Comparison of ENCODE assay signal across 10 cellular contexts in the genomic region with DNA sequence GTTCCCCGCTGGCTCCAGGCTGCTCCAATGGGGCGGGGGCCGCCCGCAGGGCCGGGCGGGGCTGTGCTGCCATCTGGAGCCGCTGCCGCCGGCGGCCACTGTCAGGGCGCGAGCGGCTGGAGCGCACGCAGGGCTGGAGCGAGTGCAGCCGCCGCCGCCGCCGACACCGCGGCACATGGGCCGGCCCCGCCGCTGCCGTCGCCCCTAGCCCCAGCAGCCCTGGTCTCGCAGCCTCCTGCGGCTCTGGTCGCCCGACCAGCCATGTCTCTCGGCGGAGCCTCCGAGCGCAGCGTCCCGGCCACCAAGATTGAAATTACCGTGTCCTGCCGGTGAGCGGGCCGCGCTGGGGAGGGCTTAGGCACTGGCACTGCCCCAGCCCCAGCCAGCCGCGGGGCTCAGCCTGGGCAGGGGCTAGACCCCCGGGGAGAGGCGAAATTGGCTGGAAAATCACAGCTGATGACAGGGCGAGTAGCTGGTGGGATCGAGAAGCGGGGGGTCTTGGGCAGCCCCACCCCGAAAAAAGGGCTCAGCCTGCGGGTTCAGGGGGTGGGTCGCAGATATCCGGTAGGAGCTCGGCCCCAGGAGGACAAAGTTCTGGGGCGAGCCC. TPM values are rescaled to one million over a fixed set of nuclear protein-coding genes. Genes with fewer than 3 reads are reported as not detected.
DNase-seq lines count a peak whose midpoint lies in the region; ATAC-seq and TF ChIP-seq lines count a peak whose summit lies in the region.
"Had no signal": no experiment of that assay in that cellular context is flagged by ENCODE, and none has a peak within 500 bp of the region (broad histone marks: within the 10 kb centered on the region; RNA-seq: fewer than 3 reads in every experiment).

Gene CPNE9 (plus strand): TSS at position 98 of the 607 bp plus-strand sequence. CDS start 164 bp downstream, at position 262.

- TF ChIP-seq POLR2A in ovary (IDR thresholded peaks at IDR 0.05): no peak

- H3K4me3 ChIP-seq in CD8-positive, alpha-beta memory T cell (ENCODE audit: low read length): no peak within 1 kb of the TSS
- peak within 1 kb of the TSS; percentile 43 to 52; a peak in 3 of 4 replicates for H3K4me3 ChIP-seq in SK-N-SH (ENCODE audit: low read depth in 2 of 2, low read length in 1 of 2)
- peak within 1 kb of the TSS; percentile 16 for H3K4me3 ChIP-seq in fibroblast of mammary gland (ENCODE audit: control insufficient read depth, low read depth, low read length)
- H3K4me3 ChIP-seq in neuronal stem cell (ENCODE audit: low read length in 2 of 2): peak within 1 kb of the TSS; percentile 37 to 73
- no peak within 1 kb of the TSS for H3K4me3 ChIP-seq in ovary

- peak within 1 kb of the TSS; percentile 66 for H3K23ac ChIP-seq in neuronal stem cell (ENCODE audit: low read depth, low read length, poor library complexity)

- H3K14ac ChIP-seq in neuronal stem cell (ENCODE audit: low read length): no peak within 1 kb of the TSS

- no peak within 1 kb of the TSS for H2BK12ac ChIP-seq in neuronal stem cell (ENCODE audit: low read length)

- no peaks in the 10 kb centered on the region for H3K9me3 Mint-ChIP-seq in CD8-positive, alpha-beta memory T cell

- H3K27me3 ChIP-seq in CD8-positive, alpha-beta memory T cell (ENCODE audit: insufficient read depth, low read length, poor library complexity, severe bottlenecking): peaks cover 9% of the 10 kb centered on the region
- H3K27me3 ChIP-seq in SK-N-SH (ENCODE audit: insufficient read depth) (no peaks in the 10 kb centered on the region), neuronal stem cell (ENCODE audit: control insufficient read depth in 3 of 3, insufficient read depth in 3 of 3, low read depth in 1 of 3, low read length in 3 of 3) (peaks cover 0 to 20% (median 17%) of the 10 kb centered on the region in 3 experiments), ovary (no peaks in the 10 kb centered on the region)

- intact Hi-C loops in ovary (cut with DNase I): no loop called here

- no peak within 1 kb of the TSS for H3K4ac ChIP-seq in neuronal stem cell (ENCODE audit: low read length)

- H3K79me1 ChIP-seq in neuronal stem cell (ENCODE audit: low read depth, low read length): no peaks in the 10 kb centered on the region

- H3K4me3 Mint-ChIP-seq in CD8-positive, alpha-beta memory T cell: peak within 1 kb of the TSS in 6 of 7 donors; percentile 31 to 80 (median 62)

- POLR2A ChIA-PET in CD8-positive, alpha-beta memory T cell (lab: Charles Lee): interaction anchor here (0.6 kb wide), 1 partner anchor 292 kb away, joined by 3 read pairs; no protein-coding TSS in a partner anchor
- POLR2A ChIA-PET in SK-N-SH (lab: Yijun Ruan, JAX): interaction anchor here (0.5 kb wide), 1 partner anchor 58 kb away, joined by 3 read pairs; no protein-coding TSS in a partner anchor

- peaks cover 9 to 38% (median 15%) of the 10 kb centered on the region in 3 donors for H3K36me3 Mint-ChIP-seq in CD8-positive, alpha-beta memory T cell

- TF ChIP-seq CTCF in SK-N-SH (IDR thresholded peaks at IDR 0.05) (no peak), fibroblast of mammary gland (conservative IDR thresholded peaks at IDR 0.05; ENCODE audit: control insufficient read depth, insufficient read depth, low read depth, low read length) (no peak), ovary (IDR thresholded peaks at IDR 0.05) (no peak)

- no peak within 1 kb of the TSS for H3K9ac ChIP-seq in SK-N-SH
- H3K9ac ChIP-seq in neuronal stem cell (ENCODE audit: low read depth, low read length, poor library complexity): peak within 1 kb of the TSS; percentile 33

- ATAC-seq in HG03571 (IDR thresholded peaks at IDR 0.05; ENCODE audit: unreplicated experiment): no peak

- no peaks in the 10 kb centered on the region for H3K9me3 ChIP-seq in CD8-positive, alpha-beta memory T cell (ENCODE audit: low read length)
- H3K9me3 ChIP-seq in SK-N-SH (no peaks in the 10 kb centered on the region), neuronal stem cell (replicated peaks in 1 of 2; ENCODE audit: control insufficient read depth in 2 of 2, insufficient read depth in 1 of 2, low read depth in 1 of 2, low read length in 2 of 2) (no peaks in the 10 kb centered on the region), ovary (no peaks in the 10 kb centered on the region)

- H3K4me1 Mint-ChIP-seq in CD8-positive, alpha-beta memory T cell: peaks cover 7 to 26% (median 10%) of the 10 kb centered on the region in 3 donors

- H4K91ac ChIP-seq in neuronal stem cell (ENCODE audit: low read depth, low read length, poor library complexity): no peak within 1 kb of the TSS

- no peaks in the 10 kb centered on the region for H3K79me2 ChIP-seq in SK-N-SH (ENCODE audit: insufficient read depth)

- 12% methylated on average over 10 of the region's 56 CpGs for WGBS in SK-N-SH (ENCODE audit: low lambda C conversion rate)
- no CpG with 5 or more reads among the region's 56 CpGs for WGBS in neuronal stem cell (ENCODE audit: extremely low coverage in 2 of 2, insufficient read length in 2 of 2, insufficient replicate concordance in 1 of 2), 2 donors
- WGBS in ovary, 3 donors: 2 to 4% (median 3%) methylated on average over 34 to 56 of the region's 56 CpGs

- no peak for TF ChIP-seq RAD21 in SK-N-SH (IDR thresholded peaks at IDR 0.05; ENCODE audit: low read length)

- CTCF ChIA-PET in CD8-positive, alpha-beta memory T cell (lab: Charles Lee): no interaction called here
- CTCF ChIA-PET in SK-N-SH (lab: Yijun Ruan, JAX): interaction anchor here (0.6 kb wide), 1 partner anchor 12 kb away, joined by 3 read pairs; no protein-coding TSS in a partner anchor

- no peaks in the 10 kb centered on the region for H4K20me1 ChIP-seq in SK-N-SH (ENCODE audit: insufficient read depth)

- H3K27ac Mint-ChIP-seq in CD8-positive, alpha-beta memory T cell: peak within 1 kb of the TSS in 2 of 8 donors; percentile 6 to 15

- no peak within 1 kb of the TSS for H4K8ac ChIP-seq in neuronal stem cell (ENCODE audit: low read depth, low read length)

- H3K4me2 ChIP-seq in SK-N-SH: peak within 1 kb of the TSS; percentile 78
- peak within 1 kb of the TSS; percentile 91 for H3K4me2 ChIP-seq in neuronal stem cell (ENCODE audit: insufficient read depth, low read length, poor library complexity, severe bottlenecking)

- peaks cover 5% of the 10 kb centered on the region for H3K4me1 ChIP-seq in CD8-positive, alpha-beta memory T cell (ENCODE audit: insufficient read depth, low read length)
- H3K4me1 ChIP-seq in SK-N-SH (ENCODE audit: control insufficient read depth in 1 of 2, insufficient read depth in 2 of 2, low read depth in 1 of 2, low read length in 1 of 2) (peaks cover 0 to 13% of the 10 kb centered on the region in 2 experiments; a peak in 1 of 4 replicates), neuronal stem cell (ENCODE audit: control insufficient read depth in 2 of 2, insufficient read depth in 1 of 2, low read depth in 1 of 2, low read length in 2 of 2) (peaks cover 5 to 6% of the 10 kb centered on the region in 2 donors), ovary (ENCODE audit: insufficient read depth) (peaks cover 6% of the 10 kb centered on the region)

- no peak within 1 kb of the TSS for H3K18ac ChIP-seq in neuronal stem cell (ENCODE audit: low read length)

- DNase-seq in CD8-positive, alpha-beta memory T cell: no peak
- DNase-seq in SK-N-SH (peak; percentile 87), fibroblast of mammary gland (ENCODE audit: low read depth) (no peak), neuronal stem cell (ENCODE audit: low spot score) (no peak), ovary (no peak), NAMALWA (ENCODE audit: low spot score) (no peak), KG1 (lab: John Stamatoyannopoulos, UW) (no peak)
- DNase-seq: NCI-H774; stimulated activated naive CD4-positive, alpha-beta T cell treated with Interleukin-2 at 50 U/mL for 16 hours had no signal

- H2BK5ac ChIP-seq in neuronal stem cell (ENCODE audit: low read length): no peak within 1 kb of the TSS

- no peak within 1 kb of the TSS for H2BK15ac ChIP-seq in neuronal stem cell (ENCODE audit: low read length)

- no peaks in the 10 kb centered on the region for H3F3A ChIP-seq in SK-N-SH (replicated peaks; ENCODE audit: insufficient read depth)

- TF ChIP-seq EP300 in SK-N-SH (IDR thresholded peaks at IDR 0.05; ENCODE audit: borderline replicate concordance in 1 of 2, low read depth in 1 of 2, low read length in 1 of 2): no peak
- no peak for TF ChIP-seq EP300 in ovary (IDR thresholded peaks at IDR 0.05)

- no peak within 1 kb of the TSS for H3K27ac ChIP-seq in CD8-positive, alpha-beta memory T cell (ENCODE audit: low read depth, low read length)
- H3K27ac ChIP-seq in SK-N-SH (ENCODE audit: low read depth in 2 of 2, low read length in 1 of 2): no peak within 1 kb of the TSS
- no peak within 1 kb of the TSS for H3K27ac ChIP-seq in neuronal stem cell (replicated peaks; ENCODE audit: low read length)
- H3K27ac ChIP-seq in ovary: no peak within 1 kb of the TSS

- H2AFZ ChIP-seq in SK-N-SH (ENCODE audit: low read depth) (no peak within 1 kb of the TSS), neuronal stem cell (ENCODE audit: low read length) (peak within 1 kb of the TSS; percentile 86)

- no peak within 1 kb of the TSS for H2AK5ac ChIP-seq in neuronal stem cell (ENCODE audit: low read depth, low read length)

- no peak within 1 kb of the TSS for H2BK120ac ChIP-seq in neuronal stem cell (ENCODE audit: low read depth, low read length)

- H3K9me2 ChIP-seq in SK-N-SH: no peaks in the 10 kb centered on the region

- peaks cover 20 to 24% of the 10 kb centered on the region in 2 donors for H3K27me3 Mint-ChIP-seq in CD8-positive, alpha-beta memory T cell

- H3K36me3 ChIP-seq in CD8-positive, alpha-beta memory T cell (ENCODE audit: insufficient read depth, low read length): no peaks in the 10 kb centered on the region
- peaks cover 0 to 9% of the 10 kb centered on the region in 2 experiments for H3K36me3 ChIP-seq in SK-N-SH (replicated peaks in 1 of 2; ENCODE audit: control insufficient read depth in 1 of 2, insufficient read depth in 2 of 2, low read length in 1 of 2)
- peaks cover 4 to 18% of the 10 kb centered on the region in 2 donors for H3K36me3 ChIP-seq in neuronal stem cell (replicated peaks in 1 of 2; ENCODE audit: control insufficient read depth in 2 of 2, insufficient read depth in 2 of 2, low read length in 2 of 2)
- H3K36me3 ChIP-seq in ovary: no peaks in the 10 kb centered on the region

TF ChIP-seq in SK-N-SH, 30 proteins besides CTCF, POLR2A, EP300 and RAD21 (continues in another document):
- TF ChIP-seq SMC3 (IDR thresholded peaks at IDR 0.05; ENCODE audit: low read depth, low read length): no peak
- peak; percentile 72 for TF ChIP-seq MXI1 (IDR thresholded peaks at IDR 0.05; ENCODE audit: low read depth, low read length)
- TF ChIP-seq TEAD4 (IDR thresholded peaks at IDR 0.05; ENCODE audit: borderline replicate concordance, insufficient read depth): no peak

RNA-seq across cellular contexts. Expression of gene CPNE9, which starts in this region (rescaled TPM):
- total RNA-seq in CD8-positive, alpha-beta memory T cell: under 1 TPM in 1 of 2 experiments, not detected in 1; 0.16 TPM
- not detected for polyA plus RNA-seq in CD8-positive, alpha-beta memory T cell
- polyA plus RNA-seq in SK-N-SH (2012; rRNA removed) (0.03 and 0.06 TPM in 2 replicates), ovary (under 1 TPM in 1 of 2 donors, not detected in 1; 0.07 TPM)
- polyA plus RNA-seq in SK-N-SH (2012; cell fraction: cytosol; rRNA removed): 0.12 and 0.13 TPM in 2 replicates
- 0.17 and 0.27 TPM in 2 replicates for polyA plus RNA-seq in SK-N-SH (2012; cell fraction: nucleus; rRNA removed)
- polyA plus RNA-seq in neuronal stem cell (2013, experiment 1 of 2): 0.21 TPM
- 0.12 TPM for polyA plus RNA-seq in neuronal stem cell (2013, experiment 2 of 2)
- total RNA-seq in ovary: not detected

Comparison
In these comparisons a context has a peak if more than half of its experiments do, and no peak if none do; other contexts are left out.
1. Peak in DNase-seq, H3K4me3 ChIP-seq and H3K4me2 ChIP-seq in SK-N-SH; RNA of the gene not detected or under 1 TPM.
2. H3K4me3 ChIP-seq: peak in fibroblast of mammary gland (single experiment) and neuronal stem cell (2 of 2); none in CD8-positive, alpha-beta memory T cell (single experiment) and ovary (single experiment).